ENCODE assay signal across 8 cellular contexts in the genomic region with DNA sequence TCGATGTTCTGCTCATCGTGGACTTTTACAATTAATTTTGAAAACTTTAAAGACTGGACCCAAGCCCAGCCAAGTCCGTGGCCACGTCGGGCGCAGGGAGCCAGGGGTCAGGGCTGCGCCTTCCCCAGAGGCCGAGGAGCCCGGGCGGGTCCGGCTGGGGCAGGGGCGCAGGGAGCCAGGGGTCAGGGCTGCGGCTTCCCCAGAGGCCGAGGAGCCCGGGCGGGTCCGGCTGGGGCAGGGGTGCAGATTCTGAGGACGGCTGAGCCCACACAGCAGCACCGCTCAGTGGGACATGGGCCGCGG.
"Had no signal": no experiment of that assay in that cellular context is flagged by ENCODE, and none has a peak within 500 bp of the region (broad histone marks: within the 10 kb centered on the region; RNA-seq: fewer than 3 reads in every experiment).

No MANE protein-coding gene starts in this region.

- H3K4me1 ChIP-seq: HAP-1 had no signal

- H3K36me3 ChIP-seq: HAP-1 had no signal

- H3K4me2 ChIP-seq: GM23338 had no signal

- DNase-seq: HFFc6, KBM-7 had no signal

- H2AFZ ChIP-seq: GM23338 had no signal

- ATAC-seq: GM23338, HCT116, HepG2 had no signal

- H3K27ac ChIP-seq: HL-60 had no signal

- H3K4me3 Mint-ChIP-seq: GM23338, HFFc6, IgD-negative memory B cell had no signal

- H3K9me3 ChIP-seq: HAP-1 had no signal

- H3K4me1 Mint-ChIP-seq: GM23338, IgD-negative memory B cell had no signal

- H3K27ac Mint-ChIP-seq: GM23338, HFFc6, IgD-negative memory B cell had no signal

- H3K4me3 ChIP-seq: GM23338, HAP-1 had no signal

- H3K9me3 Mint-ChIP-seq: GM23338, HFFc6, IgD-negative memory B cell had no signal
